15 cellular contexts compared by ENCODE assay signal in genomic region chr7:46613116-46613515, GRCh38.
DNase-seq lines count a peak whose midpoint lies in the region; FAIRE-seq and TF ChIP-seq lines count a peak whose summit lies in the region.
"Had no signal": no experiment of that assay in that cellular context is flagged by ENCODE, and none has a peak within 500 bp of the region (broad histone marks: within the 10 kb centered on the region; RNA-seq: fewer than 3 reads in every experiment).

No MANE protein-coding gene starts in this region.

- H2AFZ ChIP-seq in endothelial cell of umbilical vein (ENCODE audit: low read depth, low read length) (no peak overlapping the region), smooth muscle cell (ENCODE audit: low read depth) (no peak overlapping the region)

- CTCF ChIA-PET in endothelial cell of umbilical vein (lab: Charles Lee): no interaction called here

- H3K4me1 ChIP-seq in endothelial cell of umbilical vein (ENCODE audit: control insufficient read depth, extremely low read depth, insufficient read depth, low read length): no peaks in the 10 kb centered on the region
- peaks cover 5% of the 10 kb centered on the region for H3K4me1 ChIP-seq in smooth muscle cell (ENCODE audit: low read depth)
- no peaks in the 10 kb centered on the region for H3K4me1 ChIP-seq in SJCRH30

- peaks cover 12% of the 10 kb centered on the region for H3F3A ChIP-seq in smooth muscle cell (ENCODE audit: low read depth)

- TF ChIP-seq CTCF in endothelial cell of umbilical vein (IDR thresholded peaks at IDR 0.05; ENCODE audit: extremely low read depth in 1 of 2, insufficient read depth in 1 of 2, low read depth in 1 of 2, low read length in 2 of 2) (no peak), smooth muscle cell (IDR thresholded peaks at IDR 0.05; ENCODE audit: borderline replicate concordance, insufficient read depth, poor library complexity, severe bottlenecking) (no peak)

- no peaks in the 10 kb centered on the region for H3K9me3 ChIP-seq in endothelial cell of umbilical vein (replicated peaks; ENCODE audit: control insufficient read depth, insufficient read depth, low read length)
- H3K9me3 ChIP-seq in smooth muscle cell (replicated peaks; ENCODE audit: low read depth): no peaks in the 10 kb centered on the region
- no peaks in the 10 kb centered on the region for H3K9me3 ChIP-seq in SJCRH30 (replicated peaks)

- H3K36me3 ChIP-seq in endothelial cell of umbilical vein (ENCODE audit: control insufficient read depth in 2 of 2, extremely low read depth in 1 of 2, insufficient read depth in 2 of 2, low read length in 2 of 2) (no peaks in the 10 kb centered on the region), smooth muscle cell (ENCODE audit: low read depth) (no peaks in the 10 kb centered on the region), SJCRH30 (no peaks in the 10 kb centered on the region)
- H3K36me3 ChIP-seq: BLaER1 treated with 17β-estradiol and CSF1 and Interleukin-3, amounts not matched to agents 10 nM and 100 nM had no signal

- H4K20me1 ChIP-seq in endothelial cell of umbilical vein (replicated peaks; ENCODE audit: control insufficient read depth, extremely low read depth, insufficient read depth, low read length) (no peaks in the 10 kb centered on the region), smooth muscle cell (ENCODE audit: low read depth) (no peaks in the 10 kb centered on the region)
- H4K20me1 ChIP-seq: BLaER1 treated with 17β-estradiol and CSF1 and Interleukin-3, amounts not matched to agents 10 nM and 100 nM had no signal

- H3K79me2 ChIP-seq in endothelial cell of umbilical vein (ENCODE audit: control insufficient read depth, insufficient read depth, low read length): no peaks in the 10 kb centered on the region
- no peaks in the 10 kb centered on the region for H3K79me2 ChIP-seq in smooth muscle cell (ENCODE audit: low read depth)

- POLR2A ChIA-PET in endothelial cell of umbilical vein (lab: Charles Lee): no interaction called here

- FAIRE-seq in endothelial cell of umbilical vein (lab: Jason Lieb, UNC): no peak
- FAIRE-seq: H1, HepG2 had no signal

- WGBS in smooth muscle cell (ENCODE audit: low lambda C conversion rate): 79% methylated on average over 5 of the region's 5 CpGs

- H3K27ac ChIP-seq in endothelial cell of umbilical vein (ENCODE audit: insufficient read depth, low read depth, low read length) (no peak overlapping the region), smooth muscle cell (ENCODE audit: low read depth) (peak overlapping the region; percentile 38), SJCRH30 (no peak overlapping the region)
- H3K27ac ChIP-seq: BLaER1 treated with 17β-estradiol and CSF1 and Interleukin-3, amounts not matched to agents 10 nM and 100 nM had no signal

- no TSS peak for BruUV-seq in endothelial cell of umbilical vein (replicated peaks; lab: Mats Ljungman, UMichigan)

- H3K9ac ChIP-seq in endothelial cell of umbilical vein (replicated peaks; ENCODE audit: extremely low read depth, insufficient read depth, low read length) (no peak overlapping the region), smooth muscle cell (ENCODE audit: low read depth) (no peak overlapping the region)
- H3K9ac ChIP-seq: BLaER1 treated with 17β-estradiol and CSF1 and Interleukin-3, amounts not matched to agents 10 nM and 100 nM had no signal

- intact Hi-C loops in endothelial cell of umbilical vein (cut with micrococcal nuclease): no loop called here

- H3K4me3 ChIP-seq in endothelial cell of umbilical vein (replicated peaks in 1 of 3; ENCODE audit: insufficient read depth in 1 of 3, low read depth in 1 of 3, low read length in 3 of 3) (no peak overlapping the region), smooth muscle cell (no peak overlapping the region), SJCRH30 (no peak overlapping the region)
- H3K4me3 ChIP-seq: BLaER1 treated with 17β-estradiol and CSF1 and Interleukin-3, amounts not matched to agents 10 nM and 100 nM had no signal

- TF ChIP-seq POLR2A in endothelial cell of umbilical vein (IDR thresholded peaks at IDR 0.05; ENCODE audit: low read depth, low read length): no peak

- dilution Hi-C loops in endothelial cell of umbilical vein (cut with MboI; ENCODE audit: extremely low pct_ligation_motif_present, low sequenced_read_pairs): no loop called here

- no peaks in the 10 kb centered on the region for H3K9me1 ChIP-seq in endothelial cell of umbilical vein (replicated peaks; ENCODE audit: control insufficient read depth, extremely low read depth, insufficient read depth, low read length)

- peak; percentile 53 for DNase-seq in amniotic epithelial cell (ENCODE audit: low read depth)
- peak; percentile 22 for DNase-seq in endothelial cell of umbilical vein (ENCODE audit: low read depth, low spot score)
- peak; percentile 37 for DNase-seq in iris pigment epithelial cell (ENCODE audit: low read depth)
- no peak for DNase-seq in smooth muscle cell (lab: John Stamatoyannopoulos, UW; ENCODE audit: unreplicated experiment)
- DNase-seq in SJCRH30: no peak
- no peak for DNase-seq in NCI-H1694 treated with DMSO at 0.1 percent for 48 hours (lab: John Stamatoyannopoulos, UW)
- no peak for DNase-seq in NCI-H524 treated with DMSO at 0.1 percent for 48 hours (lab: John Stamatoyannopoulos, UW)
- DNase-seq: Calu3; CD8-positive, alpha-beta T cell; DMS79 treated with DMSO at 0.1 percent for 48 hours; GF-D8; H9 had no signal

- H3K27me3 ChIP-seq in endothelial cell of umbilical vein (ENCODE audit: control insufficient read depth in 2 of 2, insufficient read depth in 2 of 2, low read length in 2 of 2): no peaks in the 10 kb centered on the region
- no peaks in the 10 kb centered on the region for H3K27me3 ChIP-seq in smooth muscle cell (ENCODE audit: low read depth)
- H3K27me3 ChIP-seq in SJCRH30: no peaks in the 10 kb centered on the region
- H3K27me3 ChIP-seq: BLaER1 treated with 17β-estradiol and CSF1 and Interleukin-3, amounts not matched to agents 10 nM and 100 nM had no signal

- no peak overlapping the region for H3K4me2 ChIP-seq in endothelial cell of umbilical vein (ENCODE audit: insufficient read depth, low read length)
- no peak overlapping the region for H3K4me2 ChIP-seq in smooth muscle cell
- H3K4me2 ChIP-seq: BLaER1 treated with 17β-estradiol and CSF1 and Interleukin-3, amounts not matched to agents 10 nM and 100 nM had no signal

TF ChIP-seq in endothelial cell of umbilical vein, 7 proteins besides CTCF, POLR2A, EP300 and RAD21:
- no peak for TF ChIP-seq EZH2 (IDR thresholded peaks at IDR 0.05; ENCODE audit: borderline replicate concordance, low read depth, low read length, severe bottlenecking)
- no peak for TF ChIP-seq MYC (IDR thresholded peaks at IDR 0.05; ENCODE audit: low read depth, low read length)
- no peak for TF ChIP-seq MAX (IDR thresholded peaks at IDR 0.05; ENCODE audit: insufficient read depth, insufficient read length)
- TF ChIP-seq FOS (IDR thresholded peaks at IDR 0.05; ENCODE audit: borderline replicate concordance, insufficient read depth, low read length): no peak
- TF ChIP-seq JUN (IDR thresholded peaks at IDR 0.05; ENCODE audit: borderline replicate concordance, insufficient read depth, insufficient read length, low read depth): no peak
- TF ChIP-seq POLR2AphosphoS5 (IDR thresholded peaks at IDR 0.05; ENCODE audit: insufficient read depth, low read depth, low read length): no peak
- no peak for TF ChIP-seq GATA2 (IDR thresholded peaks at IDR 0.05; ENCODE audit: insufficient read depth, insufficient read length, low read depth, low read length)

Comparison
In these comparisons a context has a peak if more than half of its experiments do, and no peak if none do; other contexts are left out.
1. DNase-seq: peak in amniotic epithelial cell (single experiment), endothelial cell of umbilical vein (single experiment) and iris pigment epithelial cell (single experiment); none in smooth muscle cell (single experiment), SJCRH30 (0 of 2), NCI-H1694 treated with DMSO at 0.1 percent for 48 hours (single experiment) and NCI-H524 treated with DMSO at 0.1 percent for 48 hours (single experiment).